In the genomic region with DNA sequence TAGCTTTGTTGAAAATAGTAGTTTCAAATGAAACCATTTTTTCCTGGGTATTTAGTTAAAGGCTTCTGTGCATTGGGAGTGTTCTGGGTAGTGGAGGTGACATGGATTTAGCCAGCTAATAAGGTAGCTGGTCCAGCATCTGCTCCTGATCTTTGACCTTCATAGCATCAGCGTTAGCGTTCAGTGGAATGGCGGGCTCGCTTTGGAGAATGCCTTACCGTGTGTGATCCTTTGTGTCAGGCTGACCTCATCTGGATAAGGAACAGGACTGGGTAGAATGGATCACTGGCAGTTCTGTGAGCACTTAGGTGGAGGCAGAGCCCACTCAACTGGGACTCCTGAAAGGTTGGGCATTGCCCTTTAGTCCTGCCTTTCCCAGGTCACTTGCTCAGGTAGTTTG, we compare ENCODE assay signal across 24 cellular contexts. TPM values are rescaled to one million over a fixed set of nuclear protein-coding genes. Genes with fewer than 3 reads are reported as not detected.
DNase-seq lines count a peak whose midpoint lies in the region; ATAC-seq and TF ChIP-seq lines count a peak whose summit lies in the region.
"Had no signal": no experiment of that assay in that cellular context is flagged by ENCODE, and none has a peak within 500 bp of the region (broad histone marks: within the 10 kb centered on the region; RNA-seq: fewer than 3 reads in every experiment).

No MANE protein-coding gene starts in this region.

- no TSS peak for BruUV-seq in mammary epithelial cell (replicated peaks; lab: Mats Ljungman, UMichigan)
- no TSS peak for BruUV-seq in MCF 10A (replicated peaks; lab: Mats Ljungman, UMichigan)

- no peak overlapping the region for H4K12ac ChIP-seq in trophoblast cell (ENCODE audit: low read depth, low read length)

- H3K23ac ChIP-seq in trophoblast cell (ENCODE audit: low read length), result no peak overlapping the region

- no peak overlapping the region for H2AK5ac ChIP-seq in trophoblast cell (ENCODE audit: low read length)

- H2BK120ac ChIP-seq in trophoblast cell (ENCODE audit: insufficient read depth, low read length, poor library complexity), result no peak overlapping the region

- H3K4me1 Mint-ChIP-seq in MCF 10A (ENCODE audit: insufficient read depth, unreplicated experiment), result peaks cover 8% of the 10 kb centered on the region
- H3K4me1 Mint-ChIP-seq in endodermal cell, result peaks cover 7% of the 10 kb centered on the region

- no peak overlapping the region for H4K91ac ChIP-seq in trophoblast cell (ENCODE audit: low read depth, low read length)

- dilution Hi-C loops in mammary epithelial cell (cut with HindIII; ENCODE audit: low sequenced_read_pairs), result loop anchor here (5.0 kb wide), 1 partner anchor 191 kb away; no protein-coding TSS in a partner anchor

- H3K4me3 ChIP-seq in mammary epithelial cell (replicated peaks in 1 of 3; ENCODE audit: insufficient read depth in 1 of 3, low read depth in 2 of 3, low read length in 3 of 3) (no peak overlapping the region), endodermal cell (ENCODE audit: low read length) (no peak overlapping the region), trophoblast cell (ENCODE audit: low read depth, low read length) (no peak overlapping the region), vagina (no peak overlapping the region), foreskin fibroblast (ENCODE audit: low read depth in 1 of 2, low read length in 2 of 2) (no peak overlapping the region)
- H3K4me3 ChIP-seq: A549, GM23338, K562 had no signal

- no peak for ATAC-seq in GM19328 (IDR thresholded peaks at IDR 0.05; ENCODE audit: unreplicated experiment)
- ATAC-seq: A549, GM23338, HepG2, K562 had no signal

- no peak overlapping the region for H3K14ac ChIP-seq in trophoblast cell (ENCODE audit: low read length)

- H3K4me1 ChIP-seq in mammary epithelial cell (ENCODE audit: insufficient read depth, low read length), result peaks cover 24% of the 10 kb centered on the region
- no peaks in the 10 kb centered on the region for H3K4me1 ChIP-seq in endodermal cell (ENCODE audit: control insufficient read depth, insufficient read depth, low read length)
- peaks cover 5% of the 10 kb centered on the region in 2 experiments for H3K4me1 ChIP-seq in trophoblast cell (ENCODE audit: control insufficient read depth in 1 of 2, insufficient read depth in 2 of 2, low read length in 2 of 2)
- peaks cover 22% of the 10 kb centered on the region for H3K4me1 ChIP-seq in vagina

- H3K27me3 ChIP-seq in mammary epithelial cell (ENCODE audit: insufficient read depth, low read length), result no peaks in the 10 kb centered on the region
- no peaks in the 10 kb centered on the region for H3K27me3 ChIP-seq in endodermal cell (ENCODE audit: control insufficient read depth, insufficient read depth, low read length, poor library complexity, severe bottlenecking)
- no peaks in the 10 kb centered on the region for H3K27me3 ChIP-seq in trophoblast cell (ENCODE audit: insufficient read depth, low read length)
- H3K27me3 ChIP-seq in vagina, result no peaks in the 10 kb centered on the region

- H3K79me2 ChIP-seq in mammary epithelial cell (ENCODE audit: insufficient read depth, low read length), result peaks cover 92% of the 10 kb centered on the region
- peaks cover 7% of the 10 kb centered on the region for H3K79me2 ChIP-seq in trophoblast cell (ENCODE audit: control insufficient read depth, insufficient read depth, low read length, poor library complexity)

- H3K9me3 ChIP-seq in mammary epithelial cell (replicated peaks; ENCODE audit: insufficient read depth, low read length) (no peaks in the 10 kb centered on the region), endodermal cell (ENCODE audit: control insufficient read depth, low read length) (no peaks in the 10 kb centered on the region), trophoblast cell (ENCODE audit: insufficient read depth, low read depth, low read length) (no peaks in the 10 kb centered on the region), vagina (no peaks in the 10 kb centered on the region)
- H3K9me3 ChIP-seq: A549 had no signal

- POLR2A ChIA-PET in MCF 10A (lab: Yijun Ruan, JAX), result interaction anchor here (0.6 to 26.7 kb wide), 7 partner anchors 9 to 109 kb away, joined by 3 to 748 read pairs (median 4); a partner anchor contains a TSS

- H4K8ac ChIP-seq in trophoblast cell (ENCODE audit: low read depth, low read length), result no peak overlapping the region

- no peak for TF ChIP-seq POLR2A in vagina (IDR thresholded peaks at IDR 0.05)

- H3K9me3 Mint-ChIP-seq in MCF 10A (ENCODE audit: unreplicated experiment) (no peaks in the 10 kb centered on the region), endodermal cell (no peaks in the 10 kb centered on the region)
- H3K9me3 Mint-ChIP-seq: CD14-positive monocyte, GM23338 had no signal

- intact Hi-C loops in mammary epithelial cell (cut with micrococcal nuclease) (no loop called here), MCF 10A (cut with micrococcal nuclease) (no loop called here), vagina (cut with DNase I) (loop anchor here (5.0 kb wide), 1 partner anchor 81 kb away; no protein-coding TSS in a partner anchor)

- H3K36me3 Mint-ChIP-seq in MCF 10A (ENCODE audit: insufficient read depth, unreplicated experiment) (peaks cover 56% of the 10 kb centered on the region), endodermal cell (ENCODE audit: low read depth) (peaks cover 44% of the 10 kb centered on the region)

- H3K27me3 Mint-ChIP-seq in MCF 10A (ENCODE audit: insufficient read depth, unreplicated experiment), result no peaks in the 10 kb centered on the region
- H3K27me3 Mint-ChIP-seq in endodermal cell (ENCODE audit: insufficient read depth), result no peaks in the 10 kb centered on the region
- H3K27me3 Mint-ChIP-seq: B cell had no signal

- DNase-seq in mammary epithelial cell (no peak), MCF 10A (ENCODE audit: unreplicated experiment) (no peak), endodermal cell (no peak), trophoblast cell (peak; percentile 62 to 76), vagina (ENCODE audit: extremely low spot score in 2 of 2) (no peak), foreskin fibroblast (no peak)
- DNase-seq: DMS79, HCEC 1CT, NCI-H1092 treated with DMSO at 0.1 percent for 48 hours, NCI-H1436 treated with DMSO at 0.1 percent for 48 hours, NCI-H2029, NCI-H226, NCI-H510A treated with DMSO at 0.1 percent for 48 hours, NCI-H748 treated with DMSO at 0.1 percent for 48 hours, SHP77 treated with DMSO at 0.1 percent for 48 hours had no signal

- H3K27ac ChIP-seq in mammary epithelial cell (ENCODE audit: insufficient read depth, low read depth, low read length), result no peak overlapping the region
- H3K27ac ChIP-seq in endodermal cell (ENCODE audit: low read depth, low read length), result no peak overlapping the region
- H3K27ac ChIP-seq in trophoblast cell (ENCODE audit: low read depth, low read length), result no peak overlapping the region
- no peak overlapping the region for H3K27ac ChIP-seq in vagina
- H3K27ac ChIP-seq: A549, HL-60, RWPE1 had no signal

- H2BK5ac ChIP-seq in trophoblast cell (ENCODE audit: low read depth, low read length, poor library complexity), result no peak overlapping the region

- H3K27ac Mint-ChIP-seq in MCF 10A (ENCODE audit: low read depth, unreplicated experiment) (no peak overlapping the region), endodermal cell (peak overlapping the region; percentile 45)
- H3K27ac Mint-ChIP-seq: B cell, GM23338 had no signal

- H3K36me3 ChIP-seq in mammary epithelial cell (ENCODE audit: insufficient read depth, low read length) (peaks cover 32% of the 10 kb centered on the region), endodermal cell (ENCODE audit: control insufficient read depth, insufficient read depth, low read length) (peaks cover 61% of the 10 kb centered on the region), trophoblast cell (ENCODE audit: control insufficient read depth in 1 of 2, insufficient read depth in 2 of 2, low read length in 2 of 2) (peaks cover 35 to 36% of the 10 kb centered on the region in 2 experiments), vagina (peaks cover 0 to 41% of the 10 kb centered on the region in 2 donors)

- H3K4me3 Mint-ChIP-seq in MCF 10A (ENCODE audit: unreplicated experiment) (no peak overlapping the region), endodermal cell (no peak overlapping the region)
- H3K4me3 Mint-ChIP-seq: B cell, CD14-positive monocyte, GM23338 had no signal

- 58% methylated on average over 5 of the region's 5 CpGs for WGBS in mammary epithelial cell (ENCODE audit: low coverage, missing lambda C conversion rate)
- 94 to 98% methylated on average over 5 of the region's 5 CpGs for WGBS in endodermal cell (ENCODE audit: insufficient coverage in 1 of 2, insufficient read length in 1 of 2), 2 experiments
- no CpG with 5 or more reads among the region's 5 CpGs for WGBS in trophoblast cell (ENCODE audit: extremely low coverage, insufficient coverage, insufficient read length)

- in situ Hi-C loops in mammary epithelial cell (cut with MboI; ENCODE audit: low sequenced_read_pairs in 2 of 2), result loop anchor here (10.0 to 25.0 kb wide), 2 partner anchors 74 to 216 kb away; a partner anchor contains a TSS

- H3K9ac ChIP-seq in mammary epithelial cell (ENCODE audit: insufficient read depth, low read length), result no peak overlapping the region
- no peak overlapping the region for H3K9ac ChIP-seq in endodermal cell (ENCODE audit: extremely low read depth, low read length, poor library complexity, severe bottlenecking)
- no peak overlapping the region for H3K9ac ChIP-seq in trophoblast cell (ENCODE audit: low read length)

- TF ChIP-seq CTCF in mammary epithelial cell (conservative IDR thresholded peaks at IDR 0.05 in 1 of 2, IDR thresholded peaks at IDR 0.05 in 1 of 2; ENCODE audit: extremely low read depth in 1 of 2, insufficient read depth in 1 of 2, low read depth in 1 of 2, low read length in 2 of 2) (no peak), MCF 10A (IDR thresholded peaks at IDR 0.05; ENCODE audit: unreplicated experiment) (no peak), endodermal cell (conservative IDR thresholded peaks at IDR 0.05) (no peak), vagina (IDR thresholded peaks at IDR 0.05) (no peak), foreskin fibroblast (IDR thresholded peaks at IDR 0.05; ENCODE audit: low read depth, low read length) (no peak)

- H3K4ac ChIP-seq in trophoblast cell (ENCODE audit: low read depth, low read length), result peak overlapping the region; percentile 65

- peaks cover 8% of the 10 kb centered on the region for H3K79me1 ChIP-seq in trophoblast cell (ENCODE audit: low read length)

- H3K18ac ChIP-seq in trophoblast cell (ENCODE audit: low read length), result no peak overlapping the region

- H2AFZ ChIP-seq in mammary epithelial cell (ENCODE audit: low read depth, low read length), result no peak overlapping the region
- no peak overlapping the region for H2AFZ ChIP-seq in trophoblast cell (ENCODE audit: insufficient read depth, low read length, poor library complexity)
- H2AFZ ChIP-seq: GM23338 had no signal

- no peak overlapping the region for H2BK12ac ChIP-seq in trophoblast cell (ENCODE audit: low read length)

- no peaks in the 10 kb centered on the region for H4K20me1 ChIP-seq in mammary epithelial cell (ENCODE audit: insufficient read depth, low read length)

- CTCF ChIA-PET in mammary epithelial cell (lab: Charles Lee; ENCODE audit: low non-redundant PET) (no interaction called here), MCF 10A (lab: Yijun Ruan, JAX) (interaction anchor here (0.6 to 1.7 kb wide), 7 partner anchors 9 to 55 kb away, joined by 3 to 5 read pairs (median 4); no protein-coding TSS in a partner anchor)

- H3K4me2 ChIP-seq in mammary epithelial cell (ENCODE audit: insufficient read depth, low read depth, low read length) (peak overlapping the region; percentile 2), trophoblast cell (ENCODE audit: low read length) (no peak overlapping the region)
- H3K4me2 ChIP-seq: A549, GM23338 had no signal

RNA-seq across cellular contexts. Expression of a gene that starts 3.7 kb away (rescaled TPM):
- total RNA-seq in mammary epithelial cell (100 to 1,000 TPM in 1 of 2 donors, 10 to 100 TPM in 1; 49.0 to 105 TPM), MCF 10A (2022) (108 and 123 TPM in 2 replicates), endodermal cell (100 to 1,000 TPM in 1 of 2 donors, 10 to 100 TPM in 1; 96.5 to 113 TPM), vagina (79.1 TPM)
- polyA plus RNA-seq in mammary epithelial cell, result 85.8 TPM
- polyA minus RNA-seq in mammary epithelial cell, result 78.9 TPM
- 93.1 TPM for polyA plus RNA-seq in endodermal cell (2013, experiment 1 of 2)
- 95.4 TPM for polyA plus RNA-seq in endodermal cell (2013, experiment 2 of 2)
- 75.6 and 77.7 TPM in 2 replicates for polyA plus RNA-seq in trophoblast cell (2013)

RNA-seq across cellular contexts. Expression of a gene that starts 3.9 kb away (rescaled TPM):
- total RNA-seq in mammary epithelial cell (10 to 100 TPM; 25.3 to 34.8 TPM), MCF 10A (2022) (36.3 and 47.9 TPM in 2 replicates), endodermal cell (10 to 100 TPM; 54.3 TPM), vagina (44.0 TPM)
- 14.5 TPM for polyA plus RNA-seq in mammary epithelial cell
- polyA minus RNA-seq in mammary epithelial cell, result 27.2 TPM
- 40.1 TPM for polyA plus RNA-seq in endodermal cell (2013, experiment 1 of 2)
- polyA plus RNA-seq in endodermal cell (2013, experiment 2 of 2), result 32.4 TPM
- polyA plus RNA-seq in trophoblast cell (2013), result 15.8 and 16.4 TPM in 2 replicates

RNA-seq across cellular contexts. Expression of a gene that starts 37.6 kb away (rescaled TPM):
- total RNA-seq in mammary epithelial cell (not detected), MCF 10A (2022) (0.09 TPM in 1 of 2 replicates, not detected in the other), endodermal cell (under 1 TPM in 1 of 2 donors, not detected in 1; 0.40 TPM), vagina (2.2 TPM)
- 0.03 TPM for polyA plus RNA-seq in mammary epithelial cell
- not detected for polyA minus RNA-seq in mammary epithelial cell
- polyA plus RNA-seq in endodermal cell (2013, experiment 1 of 2), result not detected
- not detected for polyA plus RNA-seq in endodermal cell (2013, experiment 2 of 2)
- polyA plus RNA-seq in trophoblast cell (2013), result 0.37 and 0.38 TPM in 2 replicates
- total RNA-seq: GM23338, HepG2, K562 had no signal
- polyA plus RNA-seq: HepG2 had no signal

RNA-seq across cellular contexts. Expression of a gene that starts 50.4 kb away (rescaled TPM):
- total RNA-seq in mammary epithelial cell, result 1,000 to 10,000 TPM; 2,525 to 2,618 TPM
- 1,059 TPM for polyA plus RNA-seq in mammary epithelial cell
- 2,510 TPM for polyA minus RNA-seq in mammary epithelial cell
- total RNA-seq in MCF 10A (2022), result 727 and 1,054 TPM in 2 replicates
- total RNA-seq in endodermal cell, result 1 to 10 TPM; 3.4 to 5.1 TPM
- 0.39 TPM for polyA plus RNA-seq in endodermal cell (2013, experiment 1 of 2)
- polyA plus RNA-seq in endodermal cell (2013, experiment 2 of 2), result 0.87 TPM
- 81.0 and 90.8 TPM in 2 replicates for polyA plus RNA-seq in trophoblast cell (2013)
- 169 TPM for total RNA-seq in vagina

Comparison
In these comparisons a context has a peak if more than half of its experiments do, and no peak if none do; other contexts are left out.
1. DNase-seq: peak in trophoblast cell (2 of 2); none in mammary epithelial cell (single experiment), MCF 10A (single experiment), endodermal cell (single experiment), vagina (0 of 2) and foreskin fibroblast (0 of 2).